ENCODE assay signal across 16 cellular contexts in the genomic region with DNA sequence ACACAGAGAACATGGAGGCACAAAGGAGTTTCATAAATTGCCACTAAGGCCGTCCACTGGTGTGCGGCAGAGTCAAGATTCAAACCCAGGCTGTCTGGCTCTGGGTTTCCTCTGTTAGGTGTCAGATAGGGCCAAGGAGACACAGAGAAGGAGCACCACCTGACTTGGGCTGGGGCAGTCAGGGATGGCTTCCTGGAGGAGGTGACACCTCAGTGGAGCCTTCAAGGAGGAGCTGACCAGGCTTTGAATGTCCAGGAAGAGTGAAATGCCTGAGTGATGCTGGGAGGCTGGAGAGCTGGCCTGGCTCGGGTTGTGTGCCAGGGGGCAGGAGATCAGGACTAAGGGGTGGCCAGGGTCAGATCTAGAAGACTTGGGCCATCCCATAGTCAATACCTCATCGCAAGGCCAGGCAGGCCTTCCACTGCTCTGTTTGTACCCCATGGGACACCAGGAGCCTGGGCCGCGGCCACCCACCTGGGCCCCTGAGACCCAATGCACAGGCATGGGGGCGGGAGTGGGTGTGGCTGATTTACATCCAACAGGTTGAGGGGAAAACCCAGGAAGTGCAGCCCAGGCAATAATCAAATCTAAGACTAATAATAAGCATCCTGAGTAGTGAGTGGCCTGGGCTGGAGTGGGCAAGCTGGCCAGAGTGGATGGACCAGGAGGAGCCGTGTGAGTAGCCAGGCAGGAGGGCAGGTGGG.
A peak's percentile ranks its signal among the peaks of the same experiment; 100 is the strongest.
DNase-seq lines count a peak whose midpoint lies in the region; ATAC-seq, FAIRE-seq and TF ChIP-seq lines count a peak whose summit lies in the region.
"Had no signal": no experiment of that assay in that cellular context is flagged by ENCODE, and none has a peak within 500 bp of the region (broad histone marks: within the 10 kb centered on the region; RNA-seq: fewer than 3 reads in every experiment).

No MANE protein-coding gene starts in this region.

- intact Hi-C loops in spleen (cut with DNase I; ENCODE audit: low total_unique reads) (no loop called here), transverse colon (cut with DNase I; ENCODE audit: low total_unique reads) (no loop called here), lower lobe of right lung (cut with DNase I) (no loop called here)

- peaks cover 86% of the 10 kb centered on the region for H3K36me3 Mint-ChIP-seq in brain
- H3K36me3 Mint-ChIP-seq in naive B cell: no peaks in the 10 kb centered on the region
- H3K36me3 Mint-ChIP-seq: CD14-positive monocyte had no signal

- FAIRE-seq in A549 (lab: Jason Lieb, UNC): no peak
- FAIRE-seq: HTR-8/SVneo had no signal

- in situ Hi-C loops in transverse colon (cut with MboI; ENCODE audit: low pct_ligation_motif_present in 1 of 4, low pct_unique_long_range_greater_than_20kb in 1 of 4, low sequenced_read_pairs in 3 of 4): no loop called here

- H3K4me3 Mint-ChIP-seq in brain: no peak overlapping the region
- peak overlapping the region; percentile 50 to 91 (median 80) for H3K4me3 Mint-ChIP-seq in naive B cell
- H3K4me3 Mint-ChIP-seq: CD14-positive monocyte had no signal

- TF ChIP-seq RAD21 in A549 (conservative IDR thresholded peaks at IDR 0.05 in 1 of 2, IDR thresholded peaks at IDR 0.05 in 1 of 2): no peak

- CTCF ChIA-PET in A549 (lab: Yijun Ruan, JAX): interaction anchor here (2.4 kb wide), 1 partner anchor 24 kb away, joined by 10 read pairs; no protein-coding TSS in a partner anchor

- H3K27ac Mint-ChIP-seq in brain (peak overlapping the region in 3 of 5 experiments; percentile 2 to 71 (median 13)), naive B cell (peak overlapping the region; percentile 78 to 90 (median 86))

- no peak for ATAC-seq in A549
- ATAC-seq in GM21529 (IDR thresholded peaks at IDR 0.05; ENCODE audit: unreplicated experiment): peak; percentile 56
- ATAC-seq in naive B cell (ENCODE audit: low read depth in 2 of 2): peak; percentile 61 to 65
- ATAC-seq in lower lobe of right lung: no peak
- ATAC-seq: HCT116, PC-3 had no signal

- H3K4me1 Mint-ChIP-seq in brain (peaks cover 35% of the 10 kb centered on the region), naive B cell (peaks cover 41 to 64% (median 58%) of the 10 kb centered on the region in 3 donors)
- H3K4me1 Mint-ChIP-seq: CD14-positive monocyte had no signal

- H3K27me3 Mint-ChIP-seq in brain (no peaks in the 10 kb centered on the region), naive B cell (no peaks in the 10 kb centered on the region)

- POLR2A ChIA-PET in A549 (lab: Yijun Ruan, JAX): no interaction called here

- H3K27me3 ChIP-seq in spleen (replicated peaks in 1 of 7) (no peaks in the 10 kb centered on the region), transverse colon (no peaks in the 10 kb centered on the region), lower lobe of right lung (ENCODE audit: low read depth) (no peaks in the 10 kb centered on the region)
- H3K27me3 ChIP-seq: SJSA1 had no signal

- H3K4me1 ChIP-seq in A549: no peaks in the 10 kb centered on the region
- peaks cover 0 to 45% (median 7%) of the 10 kb centered on the region in 6 donors for H3K4me1 ChIP-seq in spleen
- H3K4me1 ChIP-seq in transverse colon: no peaks in the 10 kb centered on the region
- no peaks in the 10 kb centered on the region for H3K4me1 ChIP-seq in lower lobe of right lung
- H3K4me1 ChIP-seq: SJSA1 had no signal

- H3K27ac ChIP-seq in A549 (no peak overlapping the region), spleen (peak overlapping the region in 1 of 8 donors; percentile 54), transverse colon (no peak overlapping the region), lower lobe of right lung (no peak overlapping the region)
- H3K27ac ChIP-seq: HL-60, SJSA1 had no signal

- no peak for DNase-seq in A549 (ENCODE audit: low read depth in 1 of 2, low spot score in 1 of 2)
- DNase-seq in naive B cell: peak; percentile 31
- DNase-seq in spleen: no peak
- no peak for DNase-seq in middle frontal gyrus (ENCODE audit: extremely low spot score, low spot score)
- no peak for DNase-seq in transverse colon
- no peak for DNase-seq in lower lobe of right lung
- DNase-seq: NCI-H187, NCI-H446, PC-3 had no signal

- H3K4me3 ChIP-seq in A549 (no peak overlapping the region), spleen (peak overlapping the region in 1 of 8 donors; percentile 48), transverse colon (no peak overlapping the region), lower lobe of right lung (no peak overlapping the region)
- H3K4me3 ChIP-seq: SJSA1 had no signal

- no peak overlapping the region for H3K4me2 ChIP-seq in A549

- H3K9me3 ChIP-seq in A549: no peaks in the 10 kb centered on the region
- no peaks in the 10 kb centered on the region for H3K9me3 ChIP-seq in spleen
- H3K9me3 ChIP-seq in transverse colon: no peaks in the 10 kb centered on the region
- H3K9me3 ChIP-seq in lower lobe of right lung: no peaks in the 10 kb centered on the region
- H3K9me3 ChIP-seq: SJSA1 had no signal

- H3K9me3 Mint-ChIP-seq in brain: peaks cover 0 to 3% (median 0%) of the 10 kb centered on the region in 5 experiments
- H3K9me3 Mint-ChIP-seq in naive B cell: no peaks in the 10 kb centered on the region
- H3K9me3 Mint-ChIP-seq: CD14-positive monocyte had no signal

- no peak for TF ChIP-seq POLR2A in A549 (IDR thresholded peaks at IDR 0.05; ENCODE audit: low read length)
- no peak for TF ChIP-seq POLR2A in spleen (IDR thresholded peaks at IDR 0.05)
- TF ChIP-seq POLR2A in transverse colon (IDR thresholded peaks at IDR 0.05): no peak

- TF ChIP-seq CTCF in A549 (IDR thresholded peaks at IDR 0.05) (no peak), brain (conservative IDR thresholded peaks at IDR 0.05) (no peak), spleen (IDR thresholded peaks at IDR 0.05 in 8 of 11, conservative IDR thresholded peaks at IDR 0.05 in 3 of 11) (no peak), transverse colon (IDR thresholded peaks at IDR 0.05) (no peak), lower lobe of right lung (IDR thresholded peaks at IDR 0.05) (no peak)

- H3K36me3 ChIP-seq in spleen (no peaks in the 10 kb centered on the region), transverse colon (no peaks in the 10 kb centered on the region), lower lobe of right lung (no peaks in the 10 kb centered on the region)
- H3K36me3 ChIP-seq: SJSA1 had no signal

- 82% methylated on average over 8 of the region's 8 CpGs for WGBS in A549 (ENCODE audit: missing lambda C conversion rate)
- 68 to 82% (median 76%) methylated on average over 8 of the region's 8 CpGs for WGBS in spleen, 5 donors
- WGBS in transverse colon (ENCODE audit: low coverage in 1 of 2), 2 donors: 86% methylated on average over 8 of the region's 8 CpGs; no CpG with 5 or more reads in 1 of the 2 donors

- TF ChIP-seq EP300 in A549 (IDR thresholded peaks at IDR 0.05) (no peak), transverse colon (IDR thresholded peaks at IDR 0.05; ENCODE audit: low read depth) (no peak)

TF ChIP-seq in A549, 52 proteins besides CTCF, POLR2A, EP300 and RAD21:
- peak; percentile 58 for TF ChIP-seq ZFP36 (IDR thresholded peaks at IDR 0.05; ENCODE audit: borderline replicate concordance, partially characterized antibody)
- TF ChIP-seq EHF (CRISPR knock-in tag; IDR thresholded peaks at IDR 0.05): no peak

Comparison
In these comparisons a context has a peak if more than half of its experiments do, and no peak if none do; other contexts are left out.
1. ATAC-seq: peak in GM21529 (single experiment) and naive B cell (2 of 2); none in A549 (0 of 2) and lower lobe of right lung (0 of 2).
2. H3K4me3 Mint-ChIP-seq: peak in naive B cell (8 of 8); none in brain (0 of 5).